Comparison of ENCODE assay signal across 1 cellular context in genomic region chr5:34007675-34008600, GRCh38.
TF ChIP-seq lines count a peak whose summit lies in the region.

Gene AMACR (minus strand): TSS chr5:34008050. CDS start chr5:34008019, 31 bp downstream.

TF ChIP-seq in HepG2, 621 proteins besides CTCF, POLR2A, EP300 and RAD21 (continued from another document and continues in another):
- TF ChIP-seq ZNF841 (CRISPR knock-in tag; IDR thresholded peaks at IDR 0.05; ENCODE audit: borderline replicate concordance) (no peak), PITX1 (CRISPR knock-in tag; IDR thresholded peaks at IDR 0.05) (peak; percentile 52; the same call in 1 of the 2 replicates), ZNF563 (CRISPR knock-in tag; IDR thresholded peaks at IDR 0.05) (peak; percentile 85), KMT2B (CRISPR knock-in tag; IDR thresholded peaks at IDR 0.05) (peak; percentile 83), ZNF24 (IDR thresholded peaks at IDR 0.05) (no peak; the same call in 1 of the 2 replicates), FLYWCH1 (CRISPR knock-in tag; IDR thresholded peaks at IDR 0.05) (no peak), GATAD1 (CRISPR knock-in tag; IDR thresholded peaks at IDR 0.05) (peak; percentile 75), FOXO1 (CRISPR knock-in tag; IDR thresholded peaks at IDR 0.05) (no peak; the same call in 1 of the 2 replicates), MED13 (CRISPR knock-in tag; IDR thresholded peaks at IDR 0.05) (peak; percentile 65; the same call in 1 of the 2 replicates), TCF7 (IDR thresholded peaks at IDR 0.05; ENCODE audit: low read depth) (no peak), GATA4 (IDR thresholded peaks at IDR 0.05; ENCODE audit: borderline replicate concordance, low read depth) (no peak; the same call in none of the 2 replicates), YEATS4 (CRISPR knock-in tag; IDR thresholded peaks at IDR 0.05; ENCODE audit: borderline replicate concordance) (peak; percentile 67; the same call in 1 of the 2 replicates), HDAC6 (IDR thresholded peaks at IDR 0.05; ENCODE audit: low read depth, low read length) (no peak), ZFP91 (CRISPR knock-in tag; IDR thresholded peaks at IDR 0.05; ENCODE audit: borderline replicate concordance) (peak; percentile 88), ZNF737 (CRISPR knock-in tag; IDR thresholded peaks at IDR 0.05; ENCODE audit: borderline replicate concordance) (peak; percentile 79; the same call in 1 of the 2 replicates), AHR (CRISPR knock-in tag; IDR thresholded peaks at IDR 0.05) (no peak), ZNF724P (CRISPR knock-in tag; IDR thresholded peaks at IDR 0.05; ENCODE audit: borderline replicate concordance) (peak; percentile 64; the same call in 1 of the 2 replicates), NR2F2 (IDR thresholded peaks at IDR 0.05; ENCODE audit: borderline replicate concordance, low read depth) (peak; percentile 26; the same call in 1 of the 2 replicates), RNF219 (CRISPR knock-in tag; IDR thresholded peaks at IDR 0.05) (no peak; the same call in 1 of the 2 replicates), PHF5A (CRISPR knock-in tag; IDR thresholded peaks at IDR 0.05; ENCODE audit: low read depth, unreplicated experiment) (no peak), PAF1 (CRISPR knock-in tag; IDR thresholded peaks at IDR 0.05) (no peak), ZNF792 (CRISPR knock-in tag; IDR thresholded peaks at IDR 0.05) (no peak), GTF2F1 (IDR thresholded peaks at IDR 0.05; ENCODE audit: low read length) (no peak), HNRNPH1 (optimal IDR thresholded peaks at IDR 0.05; ENCODE audit: low read depth, low read length) (peak; percentile 30)
- TF ChIP-seq, protein P1, sequence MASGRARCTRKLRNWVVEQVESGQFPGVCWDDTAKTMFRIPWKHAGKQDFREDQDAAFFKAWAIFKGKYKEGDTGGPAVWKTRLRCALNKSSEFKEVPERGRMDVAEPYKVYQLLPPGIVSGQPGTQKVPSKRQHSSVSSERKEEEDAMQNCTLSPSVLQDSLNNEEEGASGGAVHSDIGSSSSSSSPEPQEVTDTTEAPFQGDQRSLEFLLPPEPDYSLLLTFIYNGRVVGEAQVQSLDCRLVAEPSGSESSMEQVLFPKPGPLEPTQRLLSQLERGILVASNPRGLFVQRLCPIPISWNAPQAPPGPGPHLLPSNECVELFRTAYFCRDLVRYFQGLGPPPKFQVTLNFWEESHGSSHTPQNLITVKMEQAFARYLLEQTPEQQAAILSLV (CRISPR knock-in tag; IDR thresholded peaks at IDR 0.05; ENCODE audit: borderline replicate concordance) = peak; percentile 90; the same call in 1 of the 2 replicates
- TF ChIP-seq, protein P2, sequence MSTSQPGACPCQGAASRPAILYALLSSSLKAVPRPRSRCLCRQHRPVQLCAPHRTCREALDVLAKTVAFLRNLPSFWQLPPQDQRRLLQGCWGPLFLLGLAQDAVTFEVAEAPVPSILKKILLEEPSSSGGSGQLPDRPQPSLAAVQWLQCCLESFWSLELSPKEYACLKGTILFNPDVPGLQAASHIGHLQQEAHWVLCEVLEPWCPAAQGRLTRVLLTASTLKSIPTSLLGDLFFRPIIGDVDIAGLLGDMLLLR (CRISPR knock-in tag; IDR thresholded peaks at IDR 0.05) = no peak
- TF ChIP-seq, protein P3, sequence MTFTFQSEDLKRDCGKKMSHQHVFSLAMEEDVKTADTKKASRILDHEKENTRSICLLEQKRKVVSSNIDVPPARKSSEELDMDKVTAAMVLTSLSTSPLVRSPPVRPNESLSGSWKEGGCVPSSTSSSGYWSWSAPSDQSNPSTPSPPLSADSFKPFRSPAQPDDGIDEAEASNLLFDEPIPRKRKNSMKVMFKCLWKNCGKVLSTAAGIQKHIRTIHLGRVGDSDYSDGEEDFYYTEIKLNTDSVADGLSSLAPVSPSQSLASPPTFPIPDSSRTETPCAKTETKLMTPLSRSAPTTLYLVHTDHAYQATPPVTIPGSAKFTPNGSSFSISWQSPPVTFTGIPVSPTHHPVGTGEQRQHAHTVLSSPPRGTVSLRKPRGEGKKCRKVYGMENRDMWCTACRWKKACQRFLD (CRISPR knock-in tag; IDR thresholded peaks at IDR 0.05; ENCODE audit: borderline replicate concordance) = no peak
- TF ChIP-seq, protein P4, sequence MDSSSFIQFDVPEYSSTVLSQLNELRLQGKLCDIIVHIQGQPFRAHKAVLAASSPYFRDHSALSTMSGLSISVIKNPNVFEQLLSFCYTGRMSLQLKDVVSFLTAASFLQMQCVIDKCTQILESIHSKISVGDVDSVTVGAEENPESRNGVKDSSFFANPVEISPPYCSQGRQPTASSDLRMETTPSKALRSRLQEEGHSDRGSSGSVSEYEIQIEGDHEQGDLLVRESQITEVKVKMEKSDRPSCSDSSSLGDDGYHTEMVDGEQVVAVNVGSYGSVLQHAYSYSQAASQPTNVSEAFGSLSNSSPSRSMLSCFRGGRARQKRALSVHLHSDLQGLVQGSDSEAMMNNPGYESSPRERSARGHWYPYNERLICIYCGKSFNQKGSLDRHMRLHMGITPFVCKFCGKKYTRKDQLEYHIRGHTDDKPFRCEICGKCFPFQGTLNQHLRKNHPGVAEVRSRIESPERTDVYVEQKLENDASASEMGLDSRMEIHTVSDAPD (CRISPR knock-in tag; IDR thresholded peaks at IDR 0.05) = no peak
- TF ChIP-seq, protein P5, sequence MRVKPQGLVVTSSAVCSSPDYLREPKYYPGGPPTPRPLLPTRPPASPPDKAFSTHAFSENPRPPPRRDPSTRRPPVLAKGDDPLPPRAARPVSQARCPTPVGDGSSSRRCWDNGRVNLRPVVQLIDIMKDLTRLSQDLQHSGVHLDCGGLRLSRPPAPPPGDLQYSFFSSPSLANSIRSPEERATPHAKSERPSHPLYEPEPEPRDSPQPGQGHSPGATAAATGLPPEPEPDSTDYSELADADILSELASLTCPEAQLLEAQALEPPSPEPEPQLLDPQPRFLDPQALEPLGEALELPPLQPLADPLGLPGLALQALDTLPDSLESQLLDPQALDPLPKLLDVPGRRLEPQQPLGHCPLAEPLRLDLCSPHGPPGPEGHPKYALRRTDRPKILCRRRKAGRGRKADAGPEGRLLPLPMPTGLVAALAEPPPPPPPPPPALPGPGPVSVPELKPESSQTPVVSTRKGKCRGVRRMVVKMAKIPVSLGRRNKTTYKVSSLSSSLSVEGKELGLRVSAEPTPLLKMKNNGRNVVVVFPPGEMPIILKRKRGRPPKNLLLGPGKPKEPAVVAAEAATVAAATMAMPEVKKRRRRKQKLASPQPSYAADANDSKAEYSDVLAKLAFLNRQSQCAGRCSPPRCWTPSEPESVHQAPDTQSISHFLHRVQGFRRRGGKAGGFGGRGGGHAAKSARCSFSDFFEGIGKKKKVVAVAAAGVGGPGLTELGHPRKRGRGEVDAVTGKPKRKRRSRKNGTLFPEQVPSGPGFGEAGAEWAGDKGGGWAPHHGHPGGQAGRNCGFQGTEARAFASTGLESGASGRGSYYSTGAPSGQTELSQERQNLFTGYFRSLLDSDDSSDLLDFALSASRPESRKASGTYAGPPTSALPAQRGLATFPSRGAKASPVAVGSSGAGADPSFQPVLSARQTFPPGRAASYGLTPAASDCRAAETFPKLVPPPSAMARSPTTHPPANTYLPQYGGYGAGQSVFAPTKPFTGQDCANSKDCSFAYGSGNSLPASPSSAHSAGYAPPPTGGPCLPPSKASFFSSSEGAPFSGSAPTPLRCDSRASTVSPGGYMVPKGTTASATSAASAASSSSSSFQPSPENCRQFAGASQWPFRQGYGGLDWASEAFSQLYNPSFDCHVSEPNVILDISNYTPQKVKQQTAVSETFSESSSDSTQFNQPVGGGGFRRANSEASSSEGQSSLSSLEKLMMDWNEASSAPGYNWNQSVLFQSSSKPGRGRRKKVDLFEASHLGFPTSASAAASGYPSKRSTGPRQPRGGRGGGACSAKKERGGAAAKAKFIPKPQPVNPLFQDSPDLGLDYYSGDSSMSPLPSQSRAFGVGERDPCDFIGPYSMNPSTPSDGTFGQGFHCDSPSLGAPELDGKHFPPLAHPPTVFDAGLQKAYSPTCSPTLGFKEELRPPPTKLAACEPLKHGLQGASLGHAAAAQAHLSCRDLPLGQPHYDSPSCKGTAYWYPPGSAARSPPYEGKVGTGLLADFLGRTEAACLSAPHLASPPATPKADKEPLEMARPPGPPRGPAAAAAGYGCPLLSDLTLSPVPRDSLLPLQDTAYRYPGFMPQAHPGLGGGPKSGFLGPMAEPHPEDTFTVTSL (CRISPR knock-in tag; IDR thresholded peaks at IDR 0.05; ENCODE audit: borderline replicate concordance) = peak; percentile 69; the same call in 1 of the 2 replicates
- TF ChIP-seq, protein P6, sequence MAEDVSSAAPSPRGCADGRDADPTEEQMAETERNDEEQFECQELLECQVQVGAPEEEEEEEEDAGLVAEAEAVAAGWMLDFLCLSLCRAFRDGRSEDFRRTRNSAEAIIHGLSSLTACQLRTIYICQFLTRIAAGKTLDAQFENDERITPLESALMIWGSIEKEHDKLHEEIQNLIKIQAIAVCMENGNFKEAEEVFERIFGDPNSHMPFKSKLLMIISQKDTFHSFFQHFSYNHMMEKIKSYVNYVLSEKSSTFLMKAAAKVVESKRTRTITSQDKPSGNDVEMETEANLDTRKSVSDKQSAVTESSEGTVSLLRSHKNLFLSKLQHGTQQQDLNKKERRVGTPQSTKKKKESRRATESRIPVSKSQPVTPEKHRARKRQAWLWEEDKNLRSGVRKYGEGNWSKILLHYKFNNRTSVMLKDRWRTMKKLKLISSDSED (CRISPR knock-in tag; IDR thresholded peaks at IDR 0.05) = 0 out of 2 replicates have a peak, but pooled peaks have one; percentile 32
- TF ChIP-seq, protein P7, sequence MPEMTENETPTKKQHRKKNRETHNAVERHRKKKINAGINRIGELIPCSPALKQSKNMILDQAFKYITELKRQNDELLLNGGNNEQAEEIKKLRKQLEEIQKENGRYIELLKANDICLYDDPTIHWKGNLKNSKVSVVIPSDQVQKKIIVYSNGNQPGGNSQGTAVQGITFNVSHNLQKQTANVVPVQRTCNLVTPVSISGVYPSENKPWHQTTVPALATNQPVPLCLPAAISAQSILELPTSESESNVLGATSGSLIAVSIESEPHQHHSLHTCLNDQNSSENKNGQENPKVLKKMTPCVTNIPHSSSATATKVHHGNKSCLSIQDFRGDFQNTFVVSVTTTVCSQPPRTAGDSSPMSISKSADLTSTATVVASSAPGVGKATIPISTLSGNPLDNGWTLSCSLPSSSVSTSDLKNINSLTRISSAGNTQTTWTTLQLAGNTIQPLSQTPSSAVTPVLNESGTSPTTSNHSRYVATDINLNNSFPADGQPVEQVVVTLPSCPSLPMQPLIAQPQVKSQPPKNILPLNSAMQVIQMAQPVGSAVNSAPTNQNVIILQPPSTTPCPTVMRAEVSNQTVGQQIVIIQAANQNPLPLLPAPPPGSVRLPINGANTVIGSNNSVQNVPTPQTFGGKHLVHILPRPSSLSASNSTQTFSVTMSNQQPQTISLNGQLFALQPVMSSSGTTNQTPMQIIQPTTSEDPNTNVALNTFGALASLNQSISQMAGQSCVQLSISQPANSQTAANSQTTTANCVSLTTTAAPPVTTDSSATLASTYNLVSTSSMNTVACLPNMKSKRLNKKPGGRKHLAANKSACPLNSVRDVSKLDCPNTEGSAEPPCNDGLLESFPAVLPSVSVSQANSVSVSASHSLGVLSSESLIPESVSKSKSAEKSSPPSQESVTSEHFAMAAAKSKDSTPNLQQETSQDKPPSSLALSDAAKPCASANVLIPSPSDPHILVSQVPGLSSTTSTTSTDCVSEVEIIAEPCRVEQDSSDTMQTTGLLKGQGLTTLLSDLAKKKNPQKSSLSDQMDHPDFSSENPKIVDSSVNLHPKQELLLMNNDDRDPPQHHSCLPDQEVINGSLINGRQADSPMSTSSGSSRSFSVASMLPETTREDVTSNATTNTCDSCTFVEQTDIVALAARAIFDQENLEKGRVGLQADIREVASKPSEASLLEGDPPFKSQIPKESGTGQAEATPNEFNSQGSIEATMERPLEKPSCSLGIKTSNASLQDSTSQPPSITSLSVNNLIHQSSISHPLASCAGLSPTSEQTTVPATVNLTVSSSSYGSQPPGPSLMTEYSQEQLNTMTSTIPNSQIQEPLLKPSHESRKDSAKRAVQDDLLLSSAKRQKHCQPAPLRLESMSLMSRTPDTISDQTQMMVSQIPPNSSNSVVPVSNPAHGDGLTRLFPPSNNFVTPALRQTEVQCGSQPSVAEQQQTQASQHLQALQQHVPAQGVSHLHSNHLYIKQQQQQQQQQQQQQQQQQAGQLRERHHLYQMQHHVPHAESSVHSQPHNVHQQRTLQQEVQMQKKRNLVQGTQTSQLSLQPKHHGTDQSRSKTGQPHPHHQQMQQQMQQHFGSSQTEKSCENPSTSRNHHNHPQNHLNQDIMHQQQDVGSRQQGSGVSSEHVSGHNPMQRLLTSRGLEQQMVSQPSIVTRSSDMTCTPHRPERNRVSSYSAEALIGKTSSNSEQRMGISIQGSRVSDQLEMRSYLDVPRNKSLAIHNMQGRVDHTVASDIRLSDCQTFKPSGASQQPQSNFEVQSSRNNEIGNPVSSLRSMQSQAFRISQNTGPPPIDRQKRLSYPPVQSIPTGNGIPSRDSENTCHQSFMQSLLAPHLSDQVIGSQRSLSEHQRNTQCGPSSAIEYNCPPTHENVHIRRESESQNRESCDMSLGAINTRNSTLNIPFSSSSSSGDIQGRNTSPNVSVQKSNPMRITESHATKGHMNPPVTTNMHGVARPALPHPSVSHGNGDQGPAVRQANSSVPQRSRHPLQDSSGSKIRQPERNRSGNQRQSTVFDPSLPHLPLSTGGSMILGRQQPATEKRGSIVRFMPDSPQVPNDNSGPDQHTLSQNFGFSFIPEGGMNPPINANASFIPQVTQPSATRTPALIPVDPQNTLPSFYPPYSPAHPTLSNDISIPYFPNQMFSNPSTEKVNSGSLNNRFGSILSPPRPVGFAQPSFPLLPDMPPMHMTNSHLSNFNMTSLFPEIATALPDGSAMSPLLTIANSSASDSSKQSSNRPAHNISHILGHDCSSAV (CRISPR knock-in tag; IDR thresholded peaks at IDR 0.05; ENCODE audit: borderline replicate concordance) = no peak
